8 cellular contexts compared by ENCODE assay signal in genomic region chr5:171342362-171343111, GRCh38. TPM values are rescaled to one million over a fixed set of nuclear protein-coding genes. Genes with fewer than 3 reads are reported as not detected.
DNase-seq lines count a peak whose midpoint lies in the region; ATAC-seq, FAIRE-seq and TF ChIP-seq lines count a peak whose summit lies in the region.

No MANE protein-coding gene starts in this region.

- no peak overlapping the region for H3K18ac ChIP-seq in neuronal stem cell (ENCODE audit: low read length)

- H2BK12ac ChIP-seq in neuronal stem cell (ENCODE audit: low read length) = no peak overlapping the region

- no peak overlapping the region for H2AK5ac ChIP-seq in neuronal stem cell (ENCODE audit: low read depth, low read length)

- no peak overlapping the region for H3K23ac ChIP-seq in neuronal stem cell (ENCODE audit: low read depth, low read length, poor library complexity)

- H3K27ac Mint-ChIP-seq in chondrocyte (ENCODE audit: unreplicated experiment) = no peak overlapping the region

- no peaks in the 10 kb centered on the region for H3K36me3 ChIP-seq in Karpas-422 (ENCODE audit: insufficient read depth, low read length)
- no peaks in the 10 kb centered on the region for H3K36me3 ChIP-seq in neuronal stem cell (replicated peaks in 1 of 2; ENCODE audit: control insufficient read depth in 2 of 2, insufficient read depth in 2 of 2, low read length in 2 of 2)

- H4K8ac ChIP-seq in neuronal stem cell (ENCODE audit: low read depth, low read length) = no peak overlapping the region

- H4K91ac ChIP-seq in neuronal stem cell (ENCODE audit: low read depth, low read length, poor library complexity) = no peak overlapping the region

- H4K20me1 ChIP-seq in Karpas-422 (ENCODE audit: insufficient read depth, low read depth, low read length) = no peaks in the 10 kb centered on the region

- H2BK120ac ChIP-seq in neuronal stem cell (ENCODE audit: low read depth, low read length) = no peak overlapping the region

- H3K9me2 ChIP-seq in Karpas-422 (replicated peaks; ENCODE audit: insufficient read depth, low read length) = no peaks in the 10 kb centered on the region

- H3K4me1 ChIP-seq in Karpas-422 (ENCODE audit: low read length) = no peaks in the 10 kb centered on the region
- no peaks in the 10 kb centered on the region for H3K4me1 ChIP-seq in neuronal stem cell (ENCODE audit: control insufficient read depth in 2 of 2, insufficient read depth in 1 of 2, low read depth in 1 of 2, low read length in 2 of 2)

- peak; percentile 89 for TF ChIP-seq CTCF in chondrocyte (IDR thresholded peaks at IDR 0.05)

- ATAC-seq in HG03025 (IDR thresholded peaks at IDR 0.05; ENCODE audit: low FRiP score, unreplicated experiment) = no peak

- no peaks in the 10 kb centered on the region for H3K79me1 ChIP-seq in neuronal stem cell (ENCODE audit: low read depth, low read length)

- in situ Hi-C loops in Caki2 (cut with HindIII; ENCODE audit: low pct_unique_long_range_greater_than_20kb, low sequenced_read_pairs) = no loop called here

- H2AFZ ChIP-seq in Karpas-422 (ENCODE audit: low read length) (no peak overlapping the region), neuronal stem cell (ENCODE audit: low read length) (no peak overlapping the region)

- H3K36me3 Mint-ChIP-seq in chondrocyte (ENCODE audit: low read depth) = no peaks in the 10 kb centered on the region

- no CpG with 5 or more reads among the region's 17 CpGs for WGBS in neuronal stem cell (ENCODE audit: extremely low coverage in 2 of 2, insufficient read length in 2 of 2, insufficient replicate concordance in 1 of 2), 2 donors

- H3K9ac ChIP-seq in Karpas-422 (ENCODE audit: low read length) (no peak overlapping the region), neuronal stem cell (ENCODE audit: low read depth, low read length, poor library complexity) (no peak overlapping the region)

- peak; percentile 80 for FAIRE-seq in GM19239 (lab: Jason Lieb, UNC)

- H3K4ac ChIP-seq in neuronal stem cell (ENCODE audit: low read length) = no peak overlapping the region

- no peaks in the 10 kb centered on the region for H3K9me3 Mint-ChIP-seq in chondrocyte (ENCODE audit: low read depth)

- H3K27ac ChIP-seq in Karpas-422 (ENCODE audit: low read length) (no peak overlapping the region), neuronal stem cell (replicated peaks; ENCODE audit: low read length) (no peak overlapping the region)

- H2BK15ac ChIP-seq in neuronal stem cell (ENCODE audit: low read length) = no peak overlapping the region

- H3K4me3 ChIP-seq in Karpas-422 (ENCODE audit: low read length) = no peak overlapping the region
- no peak overlapping the region for H3K4me3 ChIP-seq in neuronal stem cell (ENCODE audit: low read length in 2 of 2)

- H3K4me3 Mint-ChIP-seq in chondrocyte (ENCODE audit: unreplicated experiment) = no peak overlapping the region

- H3K9me3 ChIP-seq in Karpas-422 (ENCODE audit: low read length) (no peaks in the 10 kb centered on the region), neuronal stem cell (replicated peaks in 1 of 2; ENCODE audit: control insufficient read depth in 2 of 2, insufficient read depth in 1 of 2, low read depth in 1 of 2, low read length in 2 of 2) (no peaks in the 10 kb centered on the region)

- no peaks in the 10 kb centered on the region for H3K79me2 ChIP-seq in Karpas-422 (ENCODE audit: low read length)

- H3K27me3 ChIP-seq in Karpas-422 (ENCODE audit: low read length) = no peaks in the 10 kb centered on the region
- H3K27me3 ChIP-seq in neuronal stem cell (ENCODE audit: control insufficient read depth in 3 of 3, insufficient read depth in 3 of 3, low read depth in 1 of 3, low read length in 3 of 3) = peaks cover 0 to 18% (median 0%) of the 10 kb centered on the region in 3 experiments

- no peaks in the 10 kb centered on the region for H3K4me1 Mint-ChIP-seq in chondrocyte (ENCODE audit: low read depth)

- peak; percentile 53 for DNase-seq in Caki2 (ENCODE audit: low read depth)
- DNase-seq in GM19239 (ENCODE audit: insufficient read length, low spot score) = peak; percentile 36
- peak; percentile 84 for DNase-seq in Karpas-422
- peak; percentile 45 for DNase-seq in RPMI7951 (ENCODE audit: low read depth)
- no peak for DNase-seq in chondrocyte (ENCODE audit: low spot score)
- DNase-seq in medulla oblongata (ENCODE audit: extremely low spot score) = peak; percentile 73
- no peak for DNase-seq in neuronal stem cell (ENCODE audit: low spot score)

- H3K27me3 Mint-ChIP-seq in chondrocyte (ENCODE audit: low read depth) = peaks cover 13% of the 10 kb centered on the region

- H3K14ac ChIP-seq in neuronal stem cell (ENCODE audit: low read length) = no peak overlapping the region

- H2BK5ac ChIP-seq in neuronal stem cell (ENCODE audit: low read length) = no peak overlapping the region

- H3K4me2 ChIP-seq in Karpas-422 (ENCODE audit: low read depth, low read length, poor library complexity, severe bottlenecking) (no peak overlapping the region), neuronal stem cell (ENCODE audit: insufficient read depth, low read length, poor library complexity, severe bottlenecking) (no peak overlapping the region)

RNA-seq across cellular contexts. Expression of gene TLX3, which starts 33.5 kb away (rescaled TPM):
- not detected in 2 replicates for total RNA-seq in Caki2 (2014; rRNA removed; shearing (Covaris generic); ENCODE audit: low replicate concordance)
- not detected in 2 replicates for total RNA-seq in Karpas-422 (2014; rRNA removed; shearing (Covaris generic); ENCODE audit: low replicate concordance)
- total RNA-seq in RPMI7951 (2014; rRNA removed; shearing (Covaris generic)) = 0.96 and 1.9 TPM in 2 replicates
- total RNA-seq in chondrocyte = not detected in 3 replicates
- polyA plus RNA-seq in neuronal stem cell (2013, experiment 1 of 2) = not detected
- polyA plus RNA-seq in neuronal stem cell (2013, experiment 2 of 2) = not detected

RNA-seq across cellular contexts. Expression of gene NPM1, which starts 45.1 kb away (rescaled TPM):
- 2,650 and 4,923 TPM in 2 replicates for total RNA-seq in Caki2 (2014; rRNA removed; shearing (Covaris generic); ENCODE audit: low replicate concordance)
- 1,235 and 1,970 TPM in 2 replicates for total RNA-seq in Karpas-422 (2014; rRNA removed; shearing (Covaris generic); ENCODE audit: low replicate concordance)
- total RNA-seq in RPMI7951 (2014; rRNA removed; shearing (Covaris generic)) = 785 and 796 TPM in 2 replicates
- 774 to 814 TPM (median 795 TPM) in 3 replicates for total RNA-seq in chondrocyte
- 2,664 TPM for polyA plus RNA-seq in neuronal stem cell (2013, experiment 1 of 2)
- 2,628 TPM for polyA plus RNA-seq in neuronal stem cell (2013, experiment 2 of 2)

Comparison
In these comparisons a context has a peak if more than half of its experiments do, and no peak if none do; other contexts are left out.
1. DNase-seq: peak in Caki2 (single experiment), GM19239 (single experiment), Karpas-422 (single experiment), RPMI7951 (single experiment) and medulla oblongata (single experiment); none in chondrocyte (single experiment) and neuronal stem cell (single experiment).